ENCODE assay signal across 1 cellular context in the genomic region with DNA sequence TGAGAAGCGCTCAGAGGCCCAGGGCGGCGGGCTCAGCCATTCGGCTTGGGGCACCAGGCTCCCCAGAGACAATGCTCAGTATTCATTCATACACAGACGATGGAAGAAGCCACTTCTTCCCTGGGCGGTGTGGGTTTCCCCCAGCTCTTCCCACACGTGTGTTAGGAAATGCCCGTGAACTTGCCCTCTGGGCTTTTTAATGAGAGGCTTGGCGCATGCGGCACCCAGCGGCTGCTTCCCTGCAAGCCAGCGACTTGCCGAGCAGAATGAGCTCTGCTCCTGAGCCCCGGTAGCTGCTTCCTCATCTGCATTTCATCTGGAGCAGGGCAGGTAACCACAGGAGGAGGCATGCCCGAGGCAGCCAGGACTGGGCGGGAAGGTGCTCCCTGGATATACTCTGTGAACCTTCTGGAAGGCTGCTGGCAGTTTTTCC.
TF ChIP-seq lines count a peak whose summit lies in the region.

No MANE protein-coding gene starts in this region.

TF ChIP-seq in HepG2, 621 proteins besides CTCF, POLR2A, EP300 and RAD21 (continued from another document and continues in another):
- TF ChIP-seq, protein P1, sequence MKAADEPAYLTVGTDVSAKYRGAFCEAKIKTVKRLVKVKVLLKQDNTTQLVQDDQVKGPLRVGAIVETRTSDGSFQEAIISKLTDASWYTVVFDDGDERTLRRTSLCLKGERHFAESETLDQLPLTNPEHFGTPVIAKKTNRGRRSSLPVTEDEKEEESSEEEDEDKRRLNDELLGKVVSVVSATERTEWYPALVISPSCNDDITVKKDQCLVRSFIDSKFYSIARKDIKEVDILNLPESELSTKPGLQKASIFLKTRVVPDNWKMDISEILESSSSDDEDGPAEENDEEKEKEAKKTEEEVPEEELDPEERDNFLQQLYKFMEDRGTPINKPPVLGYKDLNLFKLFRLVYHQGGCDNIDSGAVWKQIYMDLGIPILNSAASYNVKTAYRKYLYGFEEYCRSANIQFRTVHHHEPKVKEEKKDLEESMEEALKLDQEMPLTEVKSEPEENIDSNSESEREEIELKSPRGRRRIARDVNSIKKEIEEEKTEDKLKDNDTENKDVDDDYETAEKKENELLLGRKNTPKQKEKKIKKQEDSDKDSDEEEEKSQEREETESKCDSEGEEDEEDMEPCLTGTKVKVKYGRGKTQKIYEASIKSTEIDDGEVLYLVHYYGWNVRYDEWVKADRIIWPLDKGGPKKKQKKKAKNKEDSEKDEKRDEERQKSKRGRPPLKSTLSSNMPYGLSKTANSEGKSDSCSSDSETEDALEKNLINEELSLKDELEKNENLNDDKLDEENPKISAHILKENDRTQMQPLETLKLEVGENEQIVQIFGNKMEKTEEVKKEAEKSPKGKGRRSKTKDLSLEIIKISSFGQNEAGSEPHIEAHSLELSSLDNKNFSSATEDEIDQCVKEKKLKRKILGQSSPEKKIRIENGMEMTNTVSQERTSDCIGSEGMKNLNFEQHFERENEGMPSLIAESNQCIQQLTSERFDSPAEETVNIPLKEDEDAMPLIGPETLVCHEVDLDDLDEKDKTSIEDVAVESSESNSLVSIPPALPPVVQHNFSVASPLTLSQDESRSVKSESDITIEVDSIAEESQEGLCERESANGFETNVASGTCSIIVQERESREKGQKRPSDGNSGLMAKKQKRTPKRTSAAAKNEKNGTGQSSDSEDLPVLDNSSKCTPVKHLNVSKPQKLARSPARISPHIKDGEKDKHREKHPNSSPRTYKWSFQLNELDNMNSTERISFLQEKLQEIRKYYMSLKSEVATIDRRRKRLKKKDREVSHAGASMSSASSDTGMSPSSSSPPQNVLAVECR (CRISPR knock-in tag; IDR thresholded peaks at IDR 0.05; ENCODE audit: borderline replicate concordance): peak; percentile 16; the same call in 1 of the 2 replicates
- TF ChIP-seq, protein P2, sequence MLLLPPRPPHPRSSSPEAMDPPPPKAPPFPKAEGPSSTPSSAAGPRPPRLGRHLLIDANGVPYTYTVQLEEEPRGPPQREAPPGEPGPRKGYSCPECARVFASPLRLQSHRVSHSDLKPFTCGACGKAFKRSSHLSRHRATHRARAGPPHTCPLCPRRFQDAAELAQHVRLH (CRISPR knock-in tag; IDR thresholded peaks at IDR 0.05; ENCODE audit: borderline replicate concordance, low read depth): no peak
- TF ChIP-seq, protein P3, sequence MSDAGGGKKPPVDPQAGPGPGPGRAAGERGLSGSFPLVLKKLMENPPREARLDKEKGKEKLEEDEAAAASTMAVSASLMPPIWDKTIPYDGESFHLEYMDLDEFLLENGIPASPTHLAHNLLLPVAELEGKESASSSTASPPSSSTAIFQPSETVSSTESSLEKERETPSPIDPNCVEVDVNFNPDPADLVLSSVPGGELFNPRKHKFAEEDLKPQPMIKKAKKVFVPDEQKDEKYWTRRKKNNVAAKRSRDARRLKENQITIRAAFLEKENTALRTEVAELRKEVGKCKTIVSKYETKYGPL (CRISPR knock-in tag; IDR thresholded peaks at IDR 0.05): no peak
- no peak for TF ChIP-seq ATAD3A (CRISPR knock-in tag; IDR thresholded peaks at IDR 0.05)
- TF ChIP-seq ZNF549 (CRISPR knock-in tag; IDR thresholded peaks at IDR 0.05): no peak
- TF ChIP-seq, protein P4, sequence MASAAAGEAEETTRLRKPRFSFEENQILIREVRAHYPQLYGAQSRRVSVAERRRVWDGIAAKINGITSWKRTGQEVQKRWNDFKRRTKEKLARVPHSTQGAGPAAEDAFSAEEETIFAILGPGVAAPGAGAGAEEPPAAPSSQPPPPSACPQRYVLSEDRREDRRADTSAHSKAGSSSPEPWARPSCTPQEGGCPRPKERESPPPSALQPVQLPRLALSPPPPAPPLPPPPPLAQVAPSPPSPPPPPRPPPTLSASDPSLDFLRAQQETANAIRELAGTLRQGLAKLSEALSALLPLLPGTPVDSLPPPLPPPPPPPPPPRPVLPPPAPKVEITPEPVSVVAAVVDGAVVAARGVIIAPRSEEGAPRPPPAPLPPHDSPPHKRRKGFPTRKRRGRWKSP (CRISPR knock-in tag; IDR thresholded peaks at IDR 0.05): no peak
- no peak for TF ChIP-seq PRPF4 (IDR thresholded peaks at IDR 0.05; ENCODE audit: low read depth, low read length, poor library complexity, severe bottlenecking)
- TF ChIP-seq ZNF605 (CRISPR knock-in tag; IDR thresholded peaks at IDR 0.05): peak; percentile 71
- TF ChIP-seq ZC3H4 (CRISPR knock-in tag; IDR thresholded peaks at IDR 0.05; ENCODE audit: borderline replicate concordance): no peak
- no peak for TF ChIP-seq HMG20B (CRISPR knock-in tag; conservative IDR thresholded peaks at IDR 0.05)
- no peak for TF ChIP-seq NFIC (IDR thresholded peaks at IDR 0.05; ENCODE audit: low read length)
- TF ChIP-seq BHLHE40 (IDR thresholded peaks at IDR 0.05; ENCODE audit: low read length): peak; percentile 61; the same call in 1 of the 2 replicates
- TF ChIP-seq RCOR2 (CRISPR knock-in tag; IDR thresholded peaks at IDR 0.05): no peak
- TF ChIP-seq ZNF496 (CRISPR knock-in tag; IDR thresholded peaks at IDR 0.05; ENCODE audit: insufficient replicate concordance): no peak
- no peak for TF ChIP-seq ZBTB21 (CRISPR knock-in tag; IDR thresholded peaks at IDR 0.05)
- TF ChIP-seq, protein P5, sequence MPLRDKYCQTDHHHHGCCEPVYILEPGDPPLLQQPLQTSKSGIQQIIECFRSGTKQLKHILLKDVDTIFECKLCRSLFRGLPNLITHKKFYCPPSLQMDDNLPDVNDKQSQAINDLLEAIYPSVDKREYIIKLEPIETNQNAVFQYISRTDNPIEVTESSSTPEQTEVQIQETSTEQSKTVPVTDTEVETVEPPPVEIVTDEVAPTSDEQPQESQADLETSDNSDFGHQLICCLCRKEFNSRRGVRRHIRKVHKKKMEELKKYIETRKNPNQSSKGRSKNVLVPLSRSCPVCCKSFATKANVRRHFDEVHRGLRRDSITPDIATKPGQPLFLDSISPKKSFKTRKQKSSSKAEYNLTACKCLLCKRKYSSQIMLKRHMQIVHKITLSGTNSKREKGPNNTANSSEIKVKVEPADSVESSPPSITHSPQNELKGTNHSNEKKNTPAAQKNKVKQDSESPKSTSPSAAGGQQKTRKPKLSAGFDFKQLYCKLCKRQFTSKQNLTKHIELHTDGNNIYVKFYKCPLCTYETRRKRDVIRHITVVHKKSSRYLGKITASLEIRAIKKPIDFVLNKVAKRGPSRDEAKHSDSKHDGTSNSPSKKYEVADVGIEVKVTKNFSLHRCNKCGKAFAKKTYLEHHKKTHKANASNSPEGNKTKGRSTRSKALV (CRISPR knock-in tag; IDR thresholded peaks at IDR 0.05): no peak
- no peak for TF ChIP-seq CBX1 (IDR thresholded peaks at IDR 0.05; ENCODE audit: low read depth)
- no peak for TF ChIP-seq ZNF749 (CRISPR knock-in tag; IDR thresholded peaks at IDR 0.05; ENCODE audit: borderline replicate concordance)
- no peak for TF ChIP-seq HDAC1 (CRISPR knock-in tag; IDR thresholded peaks at IDR 0.05)
- 0 out of 2 replicates have a peak, but pooled peaks have one; percentile 67 for TF ChIP-seq ZNF292 (CRISPR knock-in tag; IDR thresholded peaks at IDR 0.05; ENCODE audit: borderline replicate concordance, low read depth)
- TF ChIP-seq SIX1 (CRISPR knock-in tag; IDR thresholded peaks at IDR 0.05; ENCODE audit: borderline replicate concordance): no peak
- TF ChIP-seq, protein P6, sequence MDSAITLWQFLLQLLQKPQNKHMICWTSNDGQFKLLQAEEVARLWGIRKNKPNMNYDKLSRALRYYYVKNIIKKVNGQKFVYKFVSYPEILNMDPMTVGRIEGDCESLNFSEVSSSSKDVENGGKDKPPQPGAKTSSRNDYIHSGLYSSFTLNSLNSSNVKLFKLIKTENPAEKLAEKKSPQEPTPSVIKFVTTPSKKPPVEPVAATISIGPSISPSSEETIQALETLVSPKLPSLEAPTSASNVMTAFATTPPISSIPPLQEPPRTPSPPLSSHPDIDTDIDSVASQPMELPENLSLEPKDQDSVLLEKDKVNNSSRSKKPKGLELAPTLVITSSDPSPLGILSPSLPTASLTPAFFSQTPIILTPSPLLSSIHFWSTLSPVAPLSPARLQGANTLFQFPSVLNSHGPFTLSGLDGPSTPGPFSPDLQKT (CRISPR knock-in tag; IDR thresholded peaks at IDR 0.05; ENCODE audit: borderline replicate concordance): no peak
- no peak for TF ChIP-seq ZNF232 (CRISPR knock-in tag; IDR thresholded peaks at IDR 0.05; ENCODE audit: borderline replicate concordance)
- no peak for TF ChIP-seq DNMT3B (CRISPR knock-in tag; conservative IDR thresholded peaks at IDR 0.05)
- TF ChIP-seq, protein P7, sequence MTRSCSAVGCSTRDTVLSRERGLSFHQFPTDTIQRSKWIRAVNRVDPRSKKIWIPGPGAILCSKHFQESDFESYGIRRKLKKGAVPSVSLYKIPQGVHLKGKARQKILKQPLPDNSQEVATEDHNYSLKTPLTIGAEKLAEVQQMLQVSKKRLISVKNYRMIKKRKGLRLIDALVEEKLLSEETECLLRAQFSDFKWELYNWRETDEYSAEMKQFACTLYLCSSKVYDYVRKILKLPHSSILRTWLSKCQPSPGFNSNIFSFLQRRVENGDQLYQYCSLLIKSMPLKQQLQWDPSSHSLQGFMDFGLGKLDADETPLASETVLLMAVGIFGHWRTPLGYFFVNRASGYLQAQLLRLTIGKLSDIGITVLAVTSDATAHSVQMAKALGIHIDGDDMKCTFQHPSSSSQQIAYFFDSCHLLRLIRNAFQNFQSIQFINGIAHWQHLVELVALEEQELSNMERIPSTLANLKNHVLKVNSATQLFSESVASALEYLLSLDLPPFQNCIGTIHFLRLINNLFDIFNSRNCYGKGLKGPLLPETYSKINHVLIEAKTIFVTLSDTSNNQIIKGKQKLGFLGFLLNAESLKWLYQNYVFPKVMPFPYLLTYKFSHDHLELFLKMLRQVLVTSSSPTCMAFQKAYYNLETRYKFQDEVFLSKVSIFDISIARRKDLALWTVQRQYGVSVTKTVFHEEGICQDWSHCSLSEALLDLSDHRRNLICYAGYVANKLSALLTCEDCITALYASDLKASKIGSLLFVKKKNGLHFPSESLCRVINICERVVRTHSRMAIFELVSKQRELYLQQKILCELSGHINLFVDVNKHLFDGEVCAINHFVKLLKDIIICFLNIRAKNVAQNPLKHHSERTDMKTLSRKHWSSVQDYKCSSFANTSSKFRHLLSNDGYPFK (CRISPR knock-in tag; IDR thresholded peaks at IDR 0.05; ENCODE audit: borderline replicate concordance): no peak
- no peak for TF ChIP-seq ZNF205 (CRISPR knock-in tag; IDR thresholded peaks at IDR 0.05)
- peak; percentile 58; the same call in 1 of the 2 replicates for TF ChIP-seq RXRA (CRISPR knock-in tag; IDR thresholded peaks at IDR 0.05)
- TF ChIP-seq, protein P8, sequence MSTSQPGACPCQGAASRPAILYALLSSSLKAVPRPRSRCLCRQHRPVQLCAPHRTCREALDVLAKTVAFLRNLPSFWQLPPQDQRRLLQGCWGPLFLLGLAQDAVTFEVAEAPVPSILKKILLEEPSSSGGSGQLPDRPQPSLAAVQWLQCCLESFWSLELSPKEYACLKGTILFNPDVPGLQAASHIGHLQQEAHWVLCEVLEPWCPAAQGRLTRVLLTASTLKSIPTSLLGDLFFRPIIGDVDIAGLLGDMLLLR (CRISPR knock-in tag; IDR thresholded peaks at IDR 0.05): 0 out of 2 replicates have a peak, but pooled peaks have one; percentile 24
- TF ChIP-seq TCF12 (IDR thresholded peaks at IDR 0.05): no peak
- 0 out of 2 replicates have a peak, but pooled peaks have one; percentile 34 for TF ChIP-seq TCF12 (CRISPR knock-in tag; IDR thresholded peaks at IDR 0.05)
- TF ChIP-seq, protein P9, sequence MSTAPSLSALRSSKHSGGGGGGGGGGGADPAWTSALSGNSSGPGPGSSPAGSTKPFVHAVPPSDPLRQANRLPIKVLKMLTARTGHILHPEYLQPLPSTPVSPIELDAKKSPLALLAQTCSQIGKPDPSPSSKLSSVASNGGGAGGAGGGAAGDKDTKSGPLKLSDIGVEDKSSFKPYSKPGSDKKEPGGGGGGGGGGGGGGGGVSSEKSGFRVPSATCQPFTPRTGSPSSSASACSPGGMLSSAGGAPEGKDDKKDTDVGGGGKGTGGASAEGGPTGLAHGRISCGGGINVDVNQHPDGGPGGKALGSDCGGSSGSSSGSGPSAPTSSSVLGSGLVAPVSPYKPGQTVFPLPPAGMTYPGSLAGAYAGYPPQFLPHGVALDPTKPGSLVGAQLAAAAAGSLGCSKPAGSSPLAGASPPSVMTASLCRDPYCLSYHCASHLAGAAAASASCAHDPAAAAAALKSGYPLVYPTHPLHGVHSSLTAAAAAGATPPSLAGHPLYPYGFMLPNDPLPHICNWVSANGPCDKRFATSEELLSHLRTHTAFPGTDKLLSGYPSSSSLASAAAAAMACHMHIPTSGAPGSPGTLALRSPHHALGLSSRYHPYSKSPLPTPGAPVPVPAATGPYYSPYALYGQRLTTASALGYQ (CRISPR knock-in tag; IDR thresholded peaks at IDR 0.05): no peak
- no peak for TF ChIP-seq SSRP1 (CRISPR knock-in tag; IDR thresholded peaks at IDR 0.05)
- TF ChIP-seq THAP11 (CRISPR knock-in tag; IDR thresholded peaks at IDR 0.05): 0 out of 2 replicates have a peak, but pooled peaks have one; percentile 5
- TF ChIP-seq, protein P10, sequence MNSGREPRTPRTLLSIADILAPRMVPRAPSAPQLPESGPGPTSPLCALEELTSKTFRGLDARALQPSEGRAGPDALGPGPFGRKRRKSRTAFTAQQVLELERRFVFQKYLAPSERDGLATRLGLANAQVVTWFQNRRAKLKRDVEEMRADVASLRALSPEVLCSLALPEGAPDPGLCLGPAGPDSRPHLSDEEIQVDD (CRISPR knock-in tag; IDR thresholded peaks at IDR 0.05; ENCODE audit: borderline replicate concordance): no peak
- no peak for TF ChIP-seq AKAP8 (CRISPR knock-in tag; IDR thresholded peaks at IDR 0.05)
- TF ChIP-seq ZNF10 (CRISPR knock-in tag; IDR thresholded peaks at IDR 0.05; ENCODE audit: borderline replicate concordance, low read depth): no peak
- no peak for TF ChIP-seq NR2F1 (CRISPR knock-in tag; IDR thresholded peaks at IDR 0.05)
- TF ChIP-seq NRL (CRISPR knock-in tag; IDR thresholded peaks at IDR 0.05; ENCODE audit: borderline replicate concordance): no peak; the same call in 1 of the 2 replicates
- TF ChIP-seq TBX2 (CRISPR knock-in tag; IDR thresholded peaks at IDR 0.05; ENCODE audit: borderline replicate concordance): peak; percentile 66; the same call in 1 of the 2 replicates
- 0 out of 2 replicates have a peak, but pooled peaks have one; percentile 22 for TF ChIP-seq SAP130 (CRISPR knock-in tag; IDR thresholded peaks at IDR 0.05; ENCODE audit: low read depth)
- TF ChIP-seq TCF7 (IDR thresholded peaks at IDR 0.05; ENCODE audit: low read depth): no peak
- TF ChIP-seq, protein P11, sequence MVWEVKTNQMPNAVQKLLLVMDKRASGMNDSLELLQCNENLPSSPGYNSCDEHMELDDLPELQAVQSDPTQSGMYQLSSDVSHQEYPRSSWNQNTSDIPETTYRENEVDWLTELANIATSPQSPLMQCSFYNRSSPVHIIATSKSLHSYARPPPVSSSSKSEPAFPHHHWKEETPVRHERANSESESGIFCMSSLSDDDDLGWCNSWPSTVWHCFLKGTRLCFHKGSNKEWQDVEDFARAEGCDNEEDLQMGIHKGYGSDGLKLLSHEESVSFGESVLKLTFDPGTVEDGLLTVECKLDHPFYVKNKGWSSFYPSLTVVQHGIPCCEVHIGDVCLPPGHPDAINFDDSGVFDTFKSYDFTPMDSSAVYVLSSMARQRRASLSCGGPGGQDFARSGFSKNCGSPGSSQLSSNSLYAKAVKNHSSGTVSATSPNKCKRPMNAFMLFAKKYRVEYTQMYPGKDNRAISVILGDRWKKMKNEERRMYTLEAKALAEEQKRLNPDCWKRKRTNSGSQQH (CRISPR knock-in tag; IDR thresholded peaks at IDR 0.05; ENCODE audit: low read depth): no peak
- TF ChIP-seq ZFX (CRISPR knock-in tag; IDR thresholded peaks at IDR 0.05; ENCODE audit: low read depth): no peak
- no peak for TF ChIP-seq ISX (CRISPR knock-in tag; conservative IDR thresholded peaks at IDR 0.05)
